ENCODE assay signal across 1 cellular context in the genomic region with DNA sequence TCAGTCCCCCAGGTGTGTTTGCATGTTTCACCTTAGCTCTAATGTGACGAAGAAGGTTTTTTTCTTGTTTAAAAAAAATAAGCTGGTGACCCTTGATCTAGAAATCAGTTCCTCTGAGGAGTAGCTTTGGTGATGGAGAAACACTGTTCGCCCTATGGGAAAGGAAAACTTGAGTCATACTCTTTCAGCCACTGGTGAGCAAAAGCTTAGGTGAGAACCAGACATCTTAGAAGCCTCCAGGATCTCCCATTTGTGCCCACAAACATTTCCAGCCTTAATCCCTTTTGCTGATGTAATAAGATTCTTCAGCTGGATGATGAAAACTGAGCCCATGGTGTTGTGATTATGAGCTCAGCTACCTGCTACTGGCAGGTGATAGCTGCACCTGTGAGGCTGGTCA.
TF ChIP-seq lines count a peak whose summit lies in the region.

No MANE protein-coding gene starts in this region.

TF ChIP-seq in IMR-90, 13 proteins besides CTCF, POLR2A, EP300 and RAD21 (continued from another document):
- TF ChIP-seq, protein P1, sequence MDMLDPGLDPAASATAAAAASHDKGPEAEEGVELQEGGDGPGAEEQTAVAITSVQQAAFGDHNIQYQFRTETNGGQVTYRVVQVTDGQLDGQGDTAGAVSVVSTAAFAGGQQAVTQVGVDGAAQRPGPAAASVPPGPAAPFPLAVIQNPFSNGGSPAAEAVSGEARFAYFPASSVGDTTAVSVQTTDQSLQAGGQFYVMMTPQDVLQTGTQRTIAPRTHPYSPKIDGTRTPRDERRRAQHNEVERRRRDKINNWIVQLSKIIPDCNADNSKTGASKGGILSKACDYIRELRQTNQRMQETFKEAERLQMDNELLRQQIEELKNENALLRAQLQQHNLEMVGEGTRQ (IDR thresholded peaks at IDR 0.05; ENCODE audit: low read depth, low read length): no peak
- TF ChIP-seq FOS (IDR thresholded peaks at IDR 0.05; ENCODE audit: low read depth, low read length) (no peak), MXI1 (IDR thresholded peaks at IDR 0.05; ENCODE audit: borderline replicate concordance, low read depth, low read length) (no peak), ELK1 (IDR thresholded peaks at IDR 0.05; ENCODE audit: borderline replicate concordance, low read depth, low read length) (no peak)
TF ChIP-seq in IMR-90: peak in this region for 0.
